Comparison of ENCODE assay signal across 8 cellular contexts in genomic region chr4:107825072-107825789, GRCh38. TPM values are rescaled to one million over a fixed set of nuclear protein-coding genes. Genes with fewer than 3 reads are reported as not detected.
A peak's percentile ranks its signal among the peaks of the same experiment; 100 is the strongest.
DNase-seq lines count a peak whose midpoint lies in the region; ATAC-seq, FAIRE-seq and TF ChIP-seq lines count a peak whose summit lies in the region.

No MANE protein-coding gene starts in this region.

- no peak overlapping the region for H3K27ac ChIP-seq in A673 (ENCODE audit: low read depth, low read length, poor library complexity, severe bottlenecking)
- H3K27ac ChIP-seq in caudate nucleus (ENCODE audit: low read depth, low read length), result peak overlapping the region; percentile 73
- H3K27ac ChIP-seq in kidney (ENCODE audit: low read depth in 2 of 2, low read length in 2 of 2), result peak overlapping the region; percentile 88 to 92
- H3K27ac ChIP-seq in smooth muscle cell (ENCODE audit: low read depth), result peak overlapping the region; percentile 98

- H3K9ac ChIP-seq in kidney (ENCODE audit: low read length in 2 of 2) (peak overlapping the region; percentile 59 to 64), smooth muscle cell (ENCODE audit: low read depth) (peak overlapping the region; percentile 97)

- BruUV-seq in A673 (replicated peaks; lab: Mats Ljungman, UMichigan), result no TSS peak

- H3K4me3 ChIP-seq in A673 (ENCODE audit: low read depth, low read length, poor library complexity, severe bottlenecking) (peak overlapping the region; percentile 68), kidney (ENCODE audit: low read length in 2 of 2) (peak overlapping the region; percentile 61 to 89), smooth muscle cell (peak overlapping the region; percentile 81)

- no peaks in the 10 kb centered on the region for H3K9me3 ChIP-seq in A673 (ENCODE audit: low read depth, low read length, poor library complexity, severe bottlenecking)
- no peaks in the 10 kb centered on the region for H3K9me3 ChIP-seq in kidney (ENCODE audit: control insufficient read depth in 1 of 2, low read length in 2 of 2)
- no peaks in the 10 kb centered on the region for H3K9me3 ChIP-seq in smooth muscle cell (replicated peaks; ENCODE audit: low read depth)

- H2AFZ ChIP-seq in smooth muscle cell (ENCODE audit: low read depth), result peak overlapping the region; percentile 71

- peak overlapping the region; percentile 88 for H3K4me2 ChIP-seq in smooth muscle cell

- H3K79me2 ChIP-seq in smooth muscle cell (ENCODE audit: low read depth), result peaks cover 37% of the 10 kb centered on the region

- H3K4me1 ChIP-seq in A673 (ENCODE audit: insufficient read depth, low read length, poor library complexity, severe bottlenecking) (no peaks in the 10 kb centered on the region), kidney (ENCODE audit: control insufficient read depth in 1 of 2, insufficient read depth in 1 of 2, low read depth in 1 of 2, low read length in 2 of 2) (peaks cover 4 to 5% of the 10 kb centered on the region in 2 donors), smooth muscle cell (ENCODE audit: low read depth) (peaks cover 5% of the 10 kb centered on the region)

- CTCF ChIA-PET in A673 (lab: Charles Lee), result interaction anchor here (0.5 kb wide), 1 partner anchor 76 kb away, joined by 3 read pairs; no protein-coding TSS in a partner anchor

- peaks cover 3% of the 10 kb centered on the region for H4K20me1 ChIP-seq in smooth muscle cell (ENCODE audit: low read depth)

- ATAC-seq in GM18508 (IDR thresholded peaks at IDR 0.05; ENCODE audit: insufficient read depth, unreplicated experiment), result peak; percentile 19
- peak; percentile 27 for ATAC-seq in HG03039 (IDR thresholded peaks at IDR 0.05; ENCODE audit: unreplicated experiment)

- POLR2A ChIA-PET in A673 (lab: Charles Lee; ENCODE audit: low non-redundant PET), result no interaction called here

- H3K36me3 ChIP-seq in A673 (ENCODE audit: insufficient read depth, low read length, poor library complexity, severe bottlenecking) (no peaks in the 10 kb centered on the region), kidney (ENCODE audit: control insufficient read depth in 1 of 2, insufficient read depth in 2 of 2, low read length in 2 of 2) (no peaks in the 10 kb centered on the region), smooth muscle cell (ENCODE audit: low read depth) (no peaks in the 10 kb centered on the region)

- intact Hi-C loops in A673 (cut with micrococcal nuclease; ENCODE audit: unreplicated experiment) (loop anchor here (5.0 kb wide), 1 partner anchor 72 kb away; no protein-coding TSS in a partner anchor), kidney (cut with DNase I) (no loop called here)

- TF ChIP-seq CTCF in A673 (conservative IDR thresholded peaks at IDR 0.05; ENCODE audit: low read depth, low read length) (no peak), kidney (IDR thresholded peaks at IDR 0.05; ENCODE audit: borderline replicate concordance, extremely low read depth, insufficient read depth) (no peak), smooth muscle cell (IDR thresholded peaks at IDR 0.05; ENCODE audit: borderline replicate concordance, insufficient read depth, poor library complexity, severe bottlenecking) (no peak)

- FAIRE-seq in kidney (lab: Jason Lieb, UNC), result no peak

- H3F3A ChIP-seq in smooth muscle cell (ENCODE audit: low read depth), result peaks cover 8% of the 10 kb centered on the region

- 2% methylated on average over 35 of the region's 39 CpGs for WGBS in smooth muscle cell (ENCODE audit: low lambda C conversion rate)

- DNase-seq in A673 (ENCODE audit: low spot score), result peak; percentile 55
- DNase-seq in OCI-M1 (lab: John Stamatoyannopoulos, UW), result peak; percentile 48
- DNase-seq in caudate nucleus (lab: John Stamatoyannopoulos, UW), result peak in 15 of 61 donors; percentile 12 to 74 (median 26)
- DNase-seq in kidney, result peak; percentile 87
- peak; percentile 66 for DNase-seq in smooth muscle cell (lab: John Stamatoyannopoulos, UW; ENCODE audit: unreplicated experiment)
- no peak for DNase-seq in NK-92 treated with Interleukin-12 subunit alpha and Interleukin-12 subunit beta, amount 100 ng/mL, for 24 hours (lab: John Stamatoyannopoulos, UW)

- H3K27me3 ChIP-seq in A673 (replicated peaks; ENCODE audit: insufficient read depth, low read depth, low read length, poor library complexity) (no peaks in the 10 kb centered on the region), smooth muscle cell (ENCODE audit: low read depth) (no peaks in the 10 kb centered on the region)

RNA-seq across cellular contexts. Expression of gene SGMS2, which starts 0.5 kb away (rescaled TPM):
- total RNA-seq in A673 (2021) (3.9 and 4.3 TPM in 2 replicates), kidney (67.7 TPM), smooth muscle cell (55.5 and 82.7 TPM in 2 replicates)
- polyA plus RNA-seq in kidney (ENCODE audit: insufficient read depth, low read depth, low replicate concordance) (5.3 TPM), smooth muscle cell (16.2 and 24.7 TPM in 2 replicates)

Comparison
In these comparisons a context has a peak if more than half of its experiments do, and no peak if none do; other contexts are left out.
1. RNA of gene SGMS2, which starts 0.5 kb away (total RNA-seq): 67.7 TPM in kidney (single experiment) and 55.5 to 82.7 TPM in smooth muscle cell; 3.9 to 4.3 TPM in A673; every median in the first group is over 10 times any median in the second.
2. Peak in every context shown above with its lines, with median percentiles within 50 percentile points of each other: H3K4me3 ChIP-seq.